Comparison of ENCODE assay signal across 18 cellular contexts in the genomic region with DNA sequence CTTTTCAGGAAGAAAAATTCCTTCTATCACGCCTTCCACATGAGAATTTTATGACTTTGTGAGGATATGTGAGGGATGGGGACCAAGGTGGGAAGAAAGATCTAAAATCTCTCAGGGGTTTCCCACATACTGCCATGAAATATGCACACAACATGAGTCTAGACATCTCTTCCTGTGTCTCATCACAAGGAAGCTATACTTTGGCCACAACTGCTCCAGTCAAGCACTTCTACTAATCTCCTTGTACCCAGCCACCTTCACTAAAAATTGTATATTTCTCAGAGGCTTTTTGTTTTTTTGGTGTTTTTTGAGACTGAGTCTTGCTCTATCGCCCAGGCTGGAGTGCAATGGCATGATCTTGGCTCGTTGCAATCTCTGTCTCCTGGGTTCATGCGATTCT. TPM values are rescaled to one million over a fixed set of nuclear protein-coding genes. Genes with fewer than 3 reads are reported as not detected.
DNase-seq lines count a peak whose midpoint lies in the region; ATAC-seq, FAIRE-seq and TF ChIP-seq lines count a peak whose summit lies in the region.
"Had no signal": no experiment of that assay in that cellular context is flagged by ENCODE, and none has a peak within 500 bp of the region (broad histone marks: within the 10 kb centered on the region; RNA-seq: fewer than 3 reads in every experiment).

No MANE protein-coding gene starts in this region.

- TF ChIP-seq CTCF in OCI-LY1 (IDR thresholded peaks at IDR 0.05; ENCODE audit: low read length), result no peak
- TF ChIP-seq CTCF in bronchial epithelial cell (IDR thresholded peaks at IDR 0.05; ENCODE audit: insufficient read depth, low read length, severe bottlenecking), result no peak
- no peak for TF ChIP-seq CTCF in neural cell (IDR thresholded peaks at IDR 0.05; ENCODE audit: poor library complexity, severe bottlenecking)

- H3K4me3 ChIP-seq in OCI-LY1 (ENCODE audit: low read depth, low read length, poor library complexity, severe bottlenecking) (peak overlapping the region; percentile 17), bronchial epithelial cell (ENCODE audit: low read depth, low read length) (no peak overlapping the region), neural cell (ENCODE audit: low read length) (peak overlapping the region; percentile 86), mesenchymal stem cell (ENCODE audit: insufficient read depth in 1 of 2, low read depth in 1 of 2, low read length in 2 of 2) (peak overlapping the region in 1 of 2 experiments; percentile 85)
- H3K4me3 ChIP-seq: vagina had no signal

- no peak overlapping the region for H3K23ac ChIP-seq in mesenchymal stem cell (ENCODE audit: low read length in 2 of 2)

- DNase-seq in activated CD4-positive, alpha-beta memory T cell treated with anti-CD3 and anti-CD28 coated beads for 36 hours, result no peak
- no peak for DNase-seq in activated CD4-positive, alpha-beta memory T cell treated with anti-CD3 and anti-CD28 coated beads, Interleukin-2, amount 10 ng/mL, durations not matched to agents 7 days and 5 days
- DNase-seq in bronchial epithelial cell (ENCODE audit: low read depth) (peak; percentile 15), mesenchymal stem cell (no peak)
- DNase-seq: ACHN; DMS53; KG1; mesendoderm; NCI-H1930; stimulated activated CD4-positive, alpha-beta T cell treated with anti-CD3 and anti-CD28 coated beads, Interleukin-15, amount 100 ng/mL, for 24 hours; SW 1271 had no signal

- no peak overlapping the region for H4K8ac ChIP-seq in mesenchymal stem cell (ENCODE audit: low read length)

- FAIRE-seq in bronchial epithelial cell (lab: Jason Lieb, UNC), result no peak

- H3K9me2 ChIP-seq in OCI-LY1 (ENCODE audit: low read depth, low read length) (no peaks in the 10 kb centered on the region), neural cell (ENCODE audit: insufficient read depth, low read length) (no peaks in the 10 kb centered on the region)

- POLR2A ChIA-PET in activated CD4-positive, alpha-beta memory T cell treated with anti-CD3 and anti-CD28 coated beads for 36 hours (lab: Charles Lee), result no interaction called here
- POLR2A ChIA-PET in activated CD4-positive, alpha-beta memory T cell treated with anti-CD3 and anti-CD28 coated beads, Interleukin-2, amount 10 ng/mL, durations not matched to agents 7 days and 5 days (lab: Charles Lee), result interaction anchor here (1.0 to 1.4 kb wide), 2 partner anchors 10 to 37 kb away, joined by 3 to 4 read pairs; no protein-coding TSS in a partner anchor

- H3K36me3 Mint-ChIP-seq in activated CD4-positive, alpha-beta memory T cell treated with anti-CD3 and anti-CD28 coated beads for 36 hours, result peaks cover 3% of the 10 kb centered on the region
- H3K36me3 Mint-ChIP-seq in activated CD4-positive, alpha-beta memory T cell treated with anti-CD3 and anti-CD28 coated beads, Interleukin-2, amount 10 ng/mL, durations not matched to agents 7 days and 5 days (ENCODE audit: low read depth), result peaks cover 25% of the 10 kb centered on the region

- no peak overlapping the region for H2BK5ac ChIP-seq in mesenchymal stem cell (ENCODE audit: low read depth, low read length, poor library complexity, severe bottlenecking)

- H3K27ac ChIP-seq in OCI-LY1 (ENCODE audit: low read depth, low read length, poor library complexity, severe bottlenecking) (peak overlapping the region; percentile 60), neural cell (ENCODE audit: low read length) (no peak overlapping the region), mesenchymal stem cell (ENCODE audit: low read length, poor library complexity, severe bottlenecking) (no peak overlapping the region)
- H3K27ac ChIP-seq: parathyroid adenoma, vagina had no signal

- no peak for TF ChIP-seq RAD21 in neural cell (conservative IDR thresholded peaks at IDR 0.05)

- no peak overlapping the region for H3K14ac ChIP-seq in mesenchymal stem cell (ENCODE audit: low read length in 2 of 2)

- no peak overlapping the region for H2BK12ac ChIP-seq in mesenchymal stem cell (ENCODE audit: low read length in 2 of 2)

- H3K4me1 ChIP-seq in OCI-LY1 (ENCODE audit: insufficient read depth, low read length, severe bottlenecking), result peaks cover 72% of the 10 kb centered on the region
- no peaks in the 10 kb centered on the region for H3K4me1 ChIP-seq in mesenchymal stem cell (ENCODE audit: control insufficient read depth, insufficient read depth, low read depth, low read length)

- CTCF ChIA-PET in activated CD4-positive, alpha-beta memory T cell treated with anti-CD3 and anti-CD28 coated beads for 36 hours (lab: Charles Lee), result no interaction called here
- CTCF ChIA-PET in activated CD4-positive, alpha-beta memory T cell treated with anti-CD3 and anti-CD28 coated beads, Interleukin-2, amount 10 ng/mL, durations not matched to agents 7 days and 5 days (lab: Charles Lee), result interaction anchor here (1.0 kb wide), 1 partner anchor 15 kb away, joined by 4 read pairs; no protein-coding TSS in a partner anchor

- H3K27me3 ChIP-seq in OCI-LY1 (ENCODE audit: insufficient read depth, low read length), result no peaks in the 10 kb centered on the region
- no peaks in the 10 kb centered on the region for H3K27me3 ChIP-seq in bronchial epithelial cell (ENCODE audit: control insufficient read depth, insufficient read depth, low read length)
- no peaks in the 10 kb centered on the region for H3K27me3 ChIP-seq in neural cell (ENCODE audit: insufficient read depth, low read depth, low read length)
- H3K27me3 ChIP-seq in mesenchymal stem cell (ENCODE audit: control insufficient read depth in 1 of 2, insufficient read depth in 1 of 2, low read length in 2 of 2), result no peaks in the 10 kb centered on the region
- H3K27me3 ChIP-seq: vagina had no signal

- no peak overlapping the region for H2AFZ ChIP-seq in OCI-LY1 (ENCODE audit: low read length)
- no peak overlapping the region for H2AFZ ChIP-seq in neural cell (ENCODE audit: low read depth, low read length)
- H2AFZ ChIP-seq in mesenchymal stem cell (ENCODE audit: low read depth, low read length), result no peak overlapping the region
- H2AFZ ChIP-seq: parathyroid adenoma had no signal

- TF ChIP-seq EP300 in neural cell (conservative IDR thresholded peaks at IDR 0.05; ENCODE audit: poor library complexity, severe bottlenecking), result no peak

- H3K4me2 ChIP-seq in OCI-LY1 (ENCODE audit: low read length) (peak overlapping the region; percentile 86; the same call in 1 of the 2 replicates), neural cell (ENCODE audit: low read length) (no peak overlapping the region), mesenchymal stem cell (ENCODE audit: low read length, poor library complexity, severe bottlenecking) (no peak overlapping the region)

- H4K20me1 ChIP-seq in OCI-LY1 (ENCODE audit: insufficient read depth, low read length) (no peaks in the 10 kb centered on the region), neural cell (ENCODE audit: insufficient read depth) (no peaks in the 10 kb centered on the region)

- H3K27ac Mint-ChIP-seq in activated CD4-positive, alpha-beta memory T cell treated with anti-CD3 and anti-CD28 coated beads for 36 hours, result peak overlapping the region; percentile 3
- no peak overlapping the region for H3K27ac Mint-ChIP-seq in activated CD4-positive, alpha-beta memory T cell treated with anti-CD3 and anti-CD28 coated beads, Interleukin-2, amount 10 ng/mL, durations not matched to agents 7 days and 5 days
- H3K27ac Mint-ChIP-seq: dendritic cell treated with granulocyte-macrophage colony-stimulating factor and Interleukin-4, amounts not matched to agents 40 ng/mL and 50 ng/mL, for 4 days had no signal

- no peaks in the 10 kb centered on the region for H3K36me3 ChIP-seq in OCI-LY1 (ENCODE audit: insufficient read depth, low read length)
- H3K36me3 ChIP-seq in bronchial epithelial cell (ENCODE audit: control insufficient read depth, insufficient read depth, low read length), result no peaks in the 10 kb centered on the region
- no peaks in the 10 kb centered on the region for H3K36me3 ChIP-seq in neural cell (ENCODE audit: insufficient read depth, low read length)
- H3K36me3 ChIP-seq in mesenchymal stem cell (ENCODE audit: control insufficient read depth in 1 of 2, insufficient read depth in 2 of 2, low read depth in 1 of 2, low read length in 2 of 2), result peaks cover 0 to 4% of the 10 kb centered on the region in 2 experiments
- H3K36me3 ChIP-seq: vagina had no signal

- no peak overlapping the region for H4K91ac ChIP-seq in mesenchymal stem cell (ENCODE audit: low read length)

- H2BK15ac ChIP-seq in mesenchymal stem cell (ENCODE audit: low read depth, poor library complexity, severe bottlenecking), result no peak overlapping the region

- ATAC-seq in HG02973 (IDR thresholded peaks at IDR 0.05; ENCODE audit: unreplicated experiment), result no peak
- no peak for ATAC-seq in HG02571 (IDR thresholded peaks at IDR 0.05; ENCODE audit: unreplicated experiment)

- no peak overlapping the region for H2AK5ac ChIP-seq in mesenchymal stem cell (ENCODE audit: low read length, severe bottlenecking)

- peaks cover 51% of the 10 kb centered on the region for H3K4me1 Mint-ChIP-seq in activated CD4-positive, alpha-beta memory T cell treated with anti-CD3 and anti-CD28 coated beads for 36 hours (ENCODE audit: low read depth)
- peaks cover 49% of the 10 kb centered on the region for H3K4me1 Mint-ChIP-seq in activated CD4-positive, alpha-beta memory T cell treated with anti-CD3 and anti-CD28 coated beads, Interleukin-2, amount 10 ng/mL, durations not matched to agents 7 days and 5 days

- H3F3A ChIP-seq in OCI-LY1 (ENCODE audit: insufficient read depth, low read length), result no peaks in the 10 kb centered on the region
- no peaks in the 10 kb centered on the region for H3F3A ChIP-seq in neural cell (ENCODE audit: insufficient read depth, low read length, poor library complexity, severe bottlenecking)

- no peak overlapping the region for H3K18ac ChIP-seq in mesenchymal stem cell (ENCODE audit: low read depth in 1 of 2, low read length in 2 of 2)

- H3K4ac ChIP-seq in mesenchymal stem cell (ENCODE audit: low read depth in 1 of 2, low read length in 2 of 2), result no peak overlapping the region

- peaks cover 57% of the 10 kb centered on the region for H3K79me2 ChIP-seq in OCI-LY1 (ENCODE audit: insufficient read depth, low read length)
- peaks cover 65% of the 10 kb centered on the region for H3K79me2 ChIP-seq in neural cell (replicated peaks; ENCODE audit: insufficient read depth, low read length)

- H3K9me3 Mint-ChIP-seq in activated CD4-positive, alpha-beta memory T cell treated with anti-CD3 and anti-CD28 coated beads for 36 hours, result no peaks in the 10 kb centered on the region
- no peaks in the 10 kb centered on the region for H3K9me3 Mint-ChIP-seq in activated CD4-positive, alpha-beta memory T cell treated with anti-CD3 and anti-CD28 coated beads, Interleukin-2, amount 10 ng/mL, durations not matched to agents 7 days and 5 days
- H3K9me3 Mint-ChIP-seq: dendritic cell treated with granulocyte-macrophage colony-stimulating factor and Interleukin-4, amounts not matched to agents 40 ng/mL and 50 ng/mL, for 4 days had no signal

- H3K9me3 ChIP-seq in OCI-LY1 (ENCODE audit: low read length) (no peaks in the 10 kb centered on the region), neural cell (ENCODE audit: low read length) (no peaks in the 10 kb centered on the region), mesenchymal stem cell (ENCODE audit: control insufficient read depth, low read length) (no peaks in the 10 kb centered on the region)
- H3K9me3 ChIP-seq: vagina had no signal

- 100% methylated on average over 3 of the region's 4 CpGs for WGBS in mesenchymal stem cell

- peaks cover 11% of the 10 kb centered on the region for H3K79me1 ChIP-seq in mesenchymal stem cell (replicated peaks; ENCODE audit: low read length, poor library complexity, severe bottlenecking)

- intact Hi-C loops in activated CD4-positive, alpha-beta memory T cell treated with anti-CD3 and anti-CD28 coated beads for 36 hours (cut with micrococcal nuclease), result loop anchor here (5.0 kb wide), 2 partner anchors 84 to 99 kb away; no protein-coding TSS in a partner anchor

- H3K9ac ChIP-seq in OCI-LY1 (ENCODE audit: low read length) (no peak overlapping the region; the same call in 1 of the 2 replicates), neural cell (ENCODE audit: low read length) (no peak overlapping the region), mesenchymal stem cell (ENCODE audit: low read length) (no peak overlapping the region)
- H3K9ac ChIP-seq: parathyroid adenoma had no signal

- H3K27me3 Mint-ChIP-seq in activated CD4-positive, alpha-beta memory T cell treated with anti-CD3 and anti-CD28 coated beads for 36 hours, result no peaks in the 10 kb centered on the region
- no peaks in the 10 kb centered on the region for H3K27me3 Mint-ChIP-seq in activated CD4-positive, alpha-beta memory T cell treated with anti-CD3 and anti-CD28 coated beads, Interleukin-2, amount 10 ng/mL, durations not matched to agents 7 days and 5 days
- H3K27me3 Mint-ChIP-seq: dendritic cell treated with granulocyte-macrophage colony-stimulating factor and Interleukin-4, amounts not matched to agents 40 ng/mL and 50 ng/mL, for 4 days had no signal

- no peak overlapping the region for H3K4me3 Mint-ChIP-seq in activated CD4-positive, alpha-beta memory T cell treated with anti-CD3 and anti-CD28 coated beads for 36 hours
- H3K4me3 Mint-ChIP-seq in activated CD4-positive, alpha-beta memory T cell treated with anti-CD3 and anti-CD28 coated beads, Interleukin-2, amount 10 ng/mL, durations not matched to agents 7 days and 5 days, result no peak overlapping the region
- H3K4me3 Mint-ChIP-seq: dendritic cell treated with granulocyte-macrophage colony-stimulating factor and Interleukin-4, amounts not matched to agents 40 ng/mL and 50 ng/mL, for 4 days had no signal

- no peak overlapping the region for H2BK120ac ChIP-seq in mesenchymal stem cell (ENCODE audit: low read depth, low read length)

RNA-seq across cellular contexts. Expression of a gene that starts 3.2 kb away (rescaled TPM):
- 10 to 100 TPM; 69.8 to 73.7 TPM for total RNA-seq in activated CD4-positive, alpha-beta memory T cell treated with anti-CD3 and anti-CD28 coated beads for 36 hours
- 100 to 1,000 TPM; 113 to 121 TPM for total RNA-seq in activated CD4-positive, alpha-beta memory T cell treated with anti-CD3 and anti-CD28 coated beads, Interleukin-2, amount 10 ng/mL, durations not matched to agents 7 days and 5 days
- 63.7 and 80.0 TPM in 2 replicates for total RNA-seq in bronchial epithelial cell
- polyA plus RNA-seq in neural cell, result 103 and 126 TPM in 2 replicates
- polyA minus RNA-seq in neural cell, result 280 and 349 TPM in 2 replicates
- polyA plus RNA-seq in mesenchymal stem cell (2013, experiment 1 of 2), result 38.2 TPM
- 37.6 TPM for polyA plus RNA-seq in mesenchymal stem cell (2013, experiment 2 of 2)
